Comparison of ENCODE assay signal across 15 cellular contexts in the genomic region with DNA sequence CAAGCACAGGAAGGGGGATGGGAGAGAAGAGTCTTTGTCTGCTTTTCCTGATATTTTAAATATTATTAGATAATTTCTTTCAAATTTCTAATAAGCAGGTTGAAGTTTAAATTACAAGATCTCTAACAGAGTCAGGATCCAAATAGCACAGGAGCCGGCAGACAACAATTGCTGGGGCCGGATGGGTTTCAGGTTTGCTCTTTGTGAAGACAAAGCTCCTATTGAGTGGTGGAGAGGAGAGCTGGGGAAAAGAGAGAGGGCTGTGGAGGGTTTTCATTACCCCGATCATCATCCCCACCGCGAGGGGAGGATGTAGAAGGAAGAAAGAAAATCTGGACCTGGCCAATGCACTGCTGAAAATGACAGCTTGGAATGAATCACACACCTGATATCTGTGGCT.
A peak's percentile ranks its signal among the peaks of the same experiment; 100 is the strongest.
DNase-seq lines count a peak whose midpoint lies in the region; ATAC-seq and TF ChIP-seq lines count a peak whose summit lies in the region.
"Had no signal": no experiment of that assay in that cellular context is flagged by ENCODE, and none has a peak within 500 bp of the region (broad histone marks: within the 10 kb centered on the region; RNA-seq: fewer than 3 reads in every experiment).

No MANE protein-coding gene starts in this region.

- intact Hi-C loops in posterior cingulate gyrus (cut with DNase I): no loop called here

- ATAC-seq in GM18511 (IDR thresholded peaks at IDR 0.05; ENCODE audit: unreplicated experiment): peak; percentile 7
- peak; percentile 8 for ATAC-seq in GM19438 (IDR thresholded peaks at IDR 0.05; ENCODE audit: low read depth, unreplicated experiment)
- peak; percentile 8 for ATAC-seq in HG03354 (IDR thresholded peaks at IDR 0.05; ENCODE audit: poor library complexity, severe bottlenecking, unreplicated experiment)
- ATAC-seq: Right ventricle myocardium inferior had no signal

- no peak for TF ChIP-seq CTCF in epithelial cell of esophagus (IDR thresholded peaks at IDR 0.05; ENCODE audit: insufficient read depth, low read depth, low read length, missing control alignments)

- H3K4me3 ChIP-seq in epithelial cell of esophagus (ENCODE audit: low read length): no peak overlapping the region

- DNase-seq in epithelial cell of esophagus (ENCODE audit: low read depth): peak; percentile 27
- no peak for DNase-seq in posterior cingulate gyrus
- no peak for DNase-seq in OCI-M2 (lab: John Stamatoyannopoulos, UW; ENCODE audit: unreplicated experiment)
- no peak for DNase-seq in nucleus accumbens (lab: John Stamatoyannopoulos, UW)
- DNase-seq: ACHN; CD8-positive, alpha-beta memory T cell; GF-D8; NCI-H1417 treated with DMSO at 0.1 percent for 48 hours; NCI-H226; NCI-H69; SK-N-SH had no signal
